In genomic region chr15:73291441-73291840, GRCh38 we compare ENCODE assay signal across 5 cellular contexts.
"Had no signal": no experiment of that assay in that cellular context is flagged by ENCODE, and none has a peak within 500 bp of the region (broad histone marks: within the 10 kb centered on the region; RNA-seq: fewer than 3 reads in every experiment).

No MANE protein-coding gene starts in this region.

- H3K27ac ChIP-seq: HL-60 had no signal

- H3K4me3 ChIP-seq: K562 had no signal

- DNase-seq: IMR-90, KBM-7, KG1 had no signal
